19 cellular contexts compared by ENCODE assay signal in the genomic region with DNA sequence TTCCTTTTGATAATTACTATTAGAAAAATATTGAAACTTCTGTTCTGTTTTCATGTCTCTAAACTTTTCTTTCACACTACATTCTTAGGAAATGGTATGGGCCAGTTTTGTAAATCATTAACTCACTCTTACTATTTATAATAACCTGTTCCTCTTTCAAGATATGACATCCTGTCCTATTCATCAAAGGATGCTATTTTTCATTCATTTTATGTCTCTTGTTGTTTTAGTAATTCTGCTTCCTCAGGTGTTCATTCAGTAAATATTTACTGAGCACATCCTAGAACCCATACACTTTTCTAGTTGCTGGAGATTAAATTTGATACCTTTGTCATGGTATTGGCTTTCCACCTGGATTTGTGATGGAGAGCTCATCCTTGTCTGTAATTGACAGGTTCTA. TPM values are rescaled to one million over a fixed set of nuclear protein-coding genes. Genes with fewer than 3 reads are reported as not detected.
DNase-seq lines count a peak whose midpoint lies in the region; ATAC-seq, FAIRE-seq and TF ChIP-seq lines count a peak whose summit lies in the region.
"Had no signal": no experiment of that assay in that cellular context is flagged by ENCODE, and none has a peak within 500 bp of the region (broad histone marks: within the 10 kb centered on the region; RNA-seq: fewer than 3 reads in every experiment).

No MANE protein-coding gene starts in this region.

- no peak for ATAC-seq in A549
- peak; percentile 40 for ATAC-seq in GM19324 (IDR thresholded peaks at IDR 0.05; ENCODE audit: low FRiP score, unreplicated experiment)
- peak; percentile 43 for ATAC-seq in HG02642 (IDR thresholded peaks at IDR 0.05; ENCODE audit: poor library complexity, unreplicated experiment)
- ATAC-seq in HG03457 (IDR thresholded peaks at IDR 0.05; ENCODE audit: unreplicated experiment) = peak; percentile 57
- ATAC-seq in heart left ventricle = no peak
- no peak for ATAC-seq in GM21717 (IDR thresholded peaks at IDR 0.05; ENCODE audit: unreplicated experiment)
- ATAC-seq in left ventricle myocardium superior = no peak
- ATAC-seq: activated naive CD8-positive, alpha-beta T cell treated with anti-CD3 and anti-CD28 coated beads, Interleukin-2, amount 50 U/mL, for 24 hours; esophagus mucosa had no signal

- TF ChIP-seq CTCF in A549 (IDR thresholded peaks at IDR 0.05) (no peak), heart left ventricle (IDR thresholded peaks at IDR 0.05) (no peak)

- FAIRE-seq in A549 (lab: Jason Lieb, UNC) = peak; percentile 73

- TF ChIP-seq POLR2A in A549 (IDR thresholded peaks at IDR 0.05; ENCODE audit: low read length) (no peak), heart left ventricle (IDR thresholded peaks at IDR 0.05) (no peak)

- no peak overlapping the region for H3K4me2 ChIP-seq in A549

- DNase-seq in A549 (ENCODE audit: low read depth in 1 of 2, low spot score in 1 of 2) = no peak
- no peak for DNase-seq in heart left ventricle
- DNase-seq in activated T-cell treated with anti-CD3 and anti-CD28 coated beads, Interleukin-2, amount 50 U/mL, for 1 hour = no peak
- DNase-seq in left ventricle myocardium superior = no peak
- DNase-seq: activated naive CD8-positive, alpha-beta T cell treated with anti-CD3 and anti-CD28 coated beads, Interleukin-2, amount 50 U/mL, for 24 hours; HCEC 1CT; mesendoderm; MV-4-11; NCI-H526 treated with DMSO at 0.1 percent for 48 hours; pancreas; stimulated activated CD8-positive, alpha-beta memory T cell treated with anti-CD3 and anti-CD28 coated beads, Interleukin-4, amount 100 ng/mL, for 48 hours had no signal

- no peaks in the 10 kb centered on the region for H3K36me3 ChIP-seq in heart left ventricle
- H3K36me3 ChIP-seq: pancreas had no signal

- no peak for TF ChIP-seq RAD21 in A549 (conservative IDR thresholded peaks at IDR 0.05 in 1 of 2, IDR thresholded peaks at IDR 0.05 in 1 of 2)

- peaks cover 0 to 10% (median 0%) of the 10 kb centered on the region in 9 donors for H3K27me3 ChIP-seq in heart left ventricle

- no peak overlapping the region for H3K27ac ChIP-seq in A549
- H3K27ac ChIP-seq in heart left ventricle = no peak overlapping the region
- H3K27ac ChIP-seq: pancreas, VCaP had no signal

- no peak for TF ChIP-seq EP300 in A549 (IDR thresholded peaks at IDR 0.05)

- CTCF ChIA-PET in A549 (lab: Yijun Ruan, JAX) = interaction anchor here (1.6 kb wide), 1 partner anchor 168 kb away, joined by 7 read pairs; no protein-coding TSS in a partner anchor

- POLR2A ChIA-PET in A549 (lab: Yijun Ruan, JAX) = no interaction called here

- intact Hi-C loops in heart left ventricle (cut with DNase I) (loop anchor here in 1 of 10 donors (10.0 kb wide), 1 partner anchor 398 kb away; no protein-coding TSS in a partner anchor), left ventricle myocardium superior (cut with micrococcal nuclease) (no loop called here)

- no peaks in the 10 kb centered on the region for H3K4me1 ChIP-seq in A549
- H3K4me1 ChIP-seq in heart left ventricle = peaks cover 0 to 4% (median 0%) of the 10 kb centered on the region in 12 donors

- no peaks in the 10 kb centered on the region for H3K9me3 ChIP-seq in A549
- H3K9me3 ChIP-seq in heart left ventricle = no peaks in the 10 kb centered on the region
- H3K9me3 ChIP-seq: pancreas had no signal

- no peak overlapping the region for H3K4me3 ChIP-seq in A549
- H3K4me3 ChIP-seq in heart left ventricle = no peak overlapping the region
- H3K4me3 ChIP-seq: pancreas had no signal

TF ChIP-seq in A549, 52 proteins besides CTCF, POLR2A, EP300 and RAD21:
- TF ChIP-seq, protein P1, sequence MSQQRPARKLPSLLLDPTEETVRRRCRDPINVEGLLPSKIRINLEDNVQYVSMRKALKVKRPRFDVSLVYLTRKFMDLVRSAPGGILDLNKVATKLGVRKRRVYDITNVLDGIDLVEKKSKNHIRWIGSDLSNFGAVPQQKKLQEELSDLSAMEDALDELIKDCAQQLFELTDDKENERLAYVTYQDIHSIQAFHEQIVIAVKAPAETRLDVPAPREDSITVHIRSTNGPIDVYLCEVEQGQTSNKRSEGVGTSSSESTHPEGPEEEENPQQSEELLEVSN (IDR thresholded peaks at IDR 0.05; ENCODE audit: borderline replicate concordance, low read depth) = no peak
- no peak for TF ChIP-seq ZSCAN20 (CRISPR knock-in tag; IDR thresholded peaks at IDR 0.05)
- TF ChIP-seq RNF2 (IDR thresholded peaks at IDR 0.05; ENCODE audit: borderline replicate concordance, low read depth) = no peak
- TF ChIP-seq, protein P2, sequence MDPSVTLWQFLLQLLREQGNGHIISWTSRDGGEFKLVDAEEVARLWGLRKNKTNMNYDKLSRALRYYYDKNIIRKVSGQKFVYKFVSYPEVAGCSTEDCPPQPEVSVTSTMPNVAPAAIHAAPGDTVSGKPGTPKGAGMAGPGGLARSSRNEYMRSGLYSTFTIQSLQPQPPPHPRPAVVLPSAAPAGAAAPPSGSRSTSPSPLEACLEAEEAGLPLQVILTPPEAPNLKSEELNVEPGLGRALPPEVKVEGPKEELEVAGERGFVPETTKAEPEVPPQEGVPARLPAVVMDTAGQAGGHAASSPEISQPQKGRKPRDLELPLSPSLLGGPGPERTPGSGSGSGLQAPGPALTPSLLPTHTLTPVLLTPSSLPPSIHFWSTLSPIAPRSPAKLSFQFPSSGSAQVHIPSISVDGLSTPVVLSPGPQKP (IDR thresholded peaks at IDR 0.05; ENCODE audit: low read depth, low read length) = no peak
- TF ChIP-seq SMC3 (IDR thresholded peaks at IDR 0.05) = no peak
- no peak for TF ChIP-seq ZNF302 (CRISPR knock-in tag; IDR thresholded peaks at IDR 0.05)
- TF ChIP-seq, protein P3, sequence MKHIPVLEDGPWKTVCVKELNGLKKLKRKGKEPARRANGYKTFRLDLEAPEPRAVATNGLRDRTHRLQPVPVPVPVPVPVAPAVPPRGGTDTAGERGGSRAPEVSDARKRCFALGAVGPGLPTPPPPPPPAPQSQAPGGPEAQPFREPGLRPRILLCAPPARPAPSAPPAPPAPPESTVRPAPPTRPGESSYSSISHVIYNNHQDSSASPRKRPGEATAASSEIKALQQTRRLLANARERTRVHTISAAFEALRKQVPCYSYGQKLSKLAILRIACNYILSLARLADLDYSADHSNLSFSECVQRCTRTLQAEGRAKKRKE (CRISPR knock-in tag; IDR thresholded peaks at IDR 0.05; ENCODE audit: low read depth) = no peak
- no peak for TF ChIP-seq HOXB13 (CRISPR knock-in tag; IDR thresholded peaks at IDR 0.05; ENCODE audit: low read depth)
- TF ChIP-seq HDAC2 (IDR thresholded peaks at IDR 0.05) = no peak
- TF ChIP-seq, protein P4, sequence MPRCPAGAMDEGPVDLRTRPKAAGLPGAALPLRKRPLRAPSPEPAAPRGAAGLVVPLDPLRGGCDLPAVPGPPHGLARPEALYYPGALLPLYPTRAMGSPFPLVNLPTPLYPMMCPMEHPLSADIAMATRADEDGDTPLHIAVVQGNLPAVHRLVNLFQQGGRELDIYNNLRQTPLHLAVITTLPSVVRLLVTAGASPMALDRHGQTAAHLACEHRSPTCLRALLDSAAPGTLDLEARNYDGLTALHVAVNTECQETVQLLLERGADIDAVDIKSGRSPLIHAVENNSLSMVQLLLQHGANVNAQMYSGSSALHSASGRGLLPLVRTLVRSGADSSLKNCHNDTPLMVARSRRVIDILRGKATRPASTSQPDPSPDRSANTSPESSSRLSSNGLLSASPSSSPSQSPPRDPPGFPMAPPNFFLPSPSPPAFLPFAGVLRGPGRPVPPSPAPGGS (IDR thresholded peaks at IDR 0.05) = no peak
- TF ChIP-seq, protein P5, sequence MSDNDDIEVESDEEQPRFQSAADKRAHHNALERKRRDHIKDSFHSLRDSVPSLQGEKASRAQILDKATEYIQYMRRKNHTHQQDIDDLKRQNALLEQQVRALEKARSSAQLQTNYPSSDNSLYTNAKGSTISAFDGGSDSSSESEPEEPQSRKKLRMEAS (IDR thresholded peaks at IDR 0.05) = no peak
- TF ChIP-seq FOSB (CRISPR knock-in tag; IDR thresholded peaks at IDR 0.05) = no peak
- TF ChIP-seq CBX8 (IDR thresholded peaks at IDR 0.05) = no peak
- TF ChIP-seq KDM5A (IDR thresholded peaks at IDR 0.05) = no peak

RNA-seq across cellular contexts. Expression of a gene that starts 58.0 kb away (rescaled TPM):
- polyA plus RNA-seq in A549 (2011; rRNA removed) (1.0 and 1.2 TPM in 2 replicates), A549 (2017; fragmentation: RNase III; extraction: RNeasy Plus Mini Kit Qiagen cat#74134 plus additional on column Dnase treatment) (0.23 to 0.33 TPM (median 0.30 TPM) in 3 replicates), heart left ventricle (under 1 TPM in 1 of 2 donors, not detected in 1; 0.08 TPM)
- 0.10 and 0.12 TPM in 2 replicates for polyA plus RNA-seq in A549 (2012; cell fraction: cytosol; rRNA removed)
- 0.11 and 0.18 TPM in 2 replicates for polyA plus RNA-seq in A549 (2012; cell fraction: nucleus; rRNA removed)
- polyA minus RNA-seq in A549 (2011; rRNA and poly(A)+ RNA removed) = 0.73 and 0.74 TPM in 2 replicates
- total RNA-seq in heart left ventricle (1 to 10 TPM in 1 of 9 donors, under 1 TPM in 4, not detected in 4; 0.12 to 1.1 (median 0.22) TPM), left ventricle myocardium superior (2.0 TPM)
- total RNA-seq: HT1080, SK-MEL-5 had no signal

Comparison
In these comparisons a context has a peak if more than half of its experiments do, and no peak if none do; other contexts are left out.
1. ATAC-seq: peak in GM19324 (single experiment), HG02642 (single experiment) and HG03457 (single experiment); none in A549 (0 of 2), heart left ventricle (0 of 4), GM21717 (single experiment) and left ventricle myocardium superior (single experiment).